In genomic region chr19:31351212-31352193, GRCh38 we compare ENCODE assay signal across 8 cellular contexts. TPM values are rescaled to one million over a fixed set of nuclear protein-coding genes. Genes with fewer than 3 reads are reported as not detected.
DNase-seq lines count a peak whose midpoint lies in the region; ATAC-seq and TF ChIP-seq lines count a peak whose summit lies in the region.

No MANE protein-coding gene starts in this region.

- H3K4me1 ChIP-seq in left ventricle myocardium inferior (peaks cover 52% of the 10 kb centered on the region), psoas muscle (peaks cover 9% of the 10 kb centered on the region)

- H3K27me3 Mint-ChIP-seq in activated CD4-positive, alpha-beta T cell treated with anti-CD3 and anti-CD28 coated beads for 36 hours: peaks cover 65% of the 10 kb centered on the region
- peaks cover 68% of the 10 kb centered on the region for H3K27me3 Mint-ChIP-seq in activated T-cell treated with anti-CD3 and anti-CD28 coated beads, Interleukin-2, amount 50 U/mL, for 4 hours (ENCODE audit: low read depth)

- peaks cover 44% of the 10 kb centered on the region for H3K4me1 Mint-ChIP-seq in activated CD4-positive, alpha-beta T cell treated with anti-CD3 and anti-CD28 coated beads for 36 hours
- peaks cover 52% of the 10 kb centered on the region for H3K4me1 Mint-ChIP-seq in activated T-cell treated with anti-CD3 and anti-CD28 coated beads, Interleukin-2, amount 50 U/mL, for 4 hours (ENCODE audit: low read depth)

- H3K9me3 Mint-ChIP-seq in activated CD4-positive, alpha-beta T cell treated with anti-CD3 and anti-CD28 coated beads for 36 hours (ENCODE audit: low read depth): no peaks in the 10 kb centered on the region
- H3K9me3 Mint-ChIP-seq in activated T-cell treated with anti-CD3 and anti-CD28 coated beads, Interleukin-2, amount 50 U/mL, for 4 hours: no peaks in the 10 kb centered on the region

- POLR2A ChIA-PET in activated CD4-positive, alpha-beta T cell treated with anti-CD3 and anti-CD28 coated beads for 36 hours (lab: Charles Lee): no interaction called here

- TF ChIP-seq CTCF in left ventricle myocardium inferior (IDR thresholded peaks at IDR 0.05; ENCODE audit: borderline replicate concordance) (no peak), psoas muscle (IDR thresholded peaks at IDR 0.05) (no peak)

- no peaks in the 10 kb centered on the region for H3K9me3 ChIP-seq in left ventricle myocardium inferior (replicated peaks)
- H3K9me3 ChIP-seq in psoas muscle: no peaks in the 10 kb centered on the region

- H3K27me3 ChIP-seq in left ventricle myocardium inferior (ENCODE audit: low read depth) (peaks cover 67% of the 10 kb centered on the region), psoas muscle (ENCODE audit: insufficient read depth in 3 of 3, low read length in 2 of 3) (peaks cover 0 to 76% (median 37%) of the 10 kb centered on the region in 3 donors)

- no peaks in the 10 kb centered on the region for H3K36me3 ChIP-seq in left ventricle myocardium inferior
- no peaks in the 10 kb centered on the region for H3K36me3 ChIP-seq in psoas muscle (ENCODE audit: insufficient read depth in 1 of 2, low read depth in 1 of 2)

- peak overlapping the region; percentile 80 for H3K4me3 Mint-ChIP-seq in activated CD4-positive, alpha-beta T cell treated with anti-CD3 and anti-CD28 coated beads for 36 hours
- H3K4me3 Mint-ChIP-seq in activated T-cell treated with anti-CD3 and anti-CD28 coated beads, Interleukin-2, amount 50 U/mL, for 4 hours: peak overlapping the region; percentile 91

- ATAC-seq in activated CD4-positive, alpha-beta T cell treated with anti-CD3 and anti-CD28 coated beads for 36 hours: no peak
- ATAC-seq in activated T-cell treated with anti-CD3 and anti-CD28 coated beads, Interleukin-2, amount 50 U/mL, for 4 hours: no peak
- ATAC-seq in psoas muscle (peak in 3 of 4 donors; percentile 25 to 35 (median 26)), GM19463 (IDR thresholded peaks at IDR 0.05; ENCODE audit: unreplicated experiment) (no peak)

- intact Hi-C loops in activated CD4-positive, alpha-beta T cell treated with anti-CD3 and anti-CD28 coated beads for 36 hours (cut with DNase I, micrococcal nuclease): loop anchor here (2.0 to 10.0 kb wide), 4 partner anchors 137 to 1824 kb away; partner anchors contain the start of gene VSTM2B (in 1 of the 2)
- intact Hi-C loops in left ventricle myocardium inferior (cut with micrococcal nuclease): no loop called here
- intact Hi-C loops in psoas muscle (cut with DNase I): loop anchor here in 1 of 2 donors (10.0 kb wide), 1 partner anchor 667 kb away; no protein-coding TSS in a partner anchor

- H3K27ac ChIP-seq in left ventricle myocardium inferior (replicated peaks): peak overlapping the region; percentile 96
- peak overlapping the region; percentile 30 for H3K27ac ChIP-seq in psoas muscle

- H3K36me3 Mint-ChIP-seq in activated CD4-positive, alpha-beta T cell treated with anti-CD3 and anti-CD28 coated beads for 36 hours (ENCODE audit: low read depth): no peaks in the 10 kb centered on the region
- H3K36me3 Mint-ChIP-seq in activated T-cell treated with anti-CD3 and anti-CD28 coated beads, Interleukin-2, amount 50 U/mL, for 4 hours (ENCODE audit: insufficient read depth): no peaks in the 10 kb centered on the region

- H3K27ac Mint-ChIP-seq in activated CD4-positive, alpha-beta T cell treated with anti-CD3 and anti-CD28 coated beads for 36 hours: no peak overlapping the region

- WGBS in psoas muscle, 3 donors: 6 to 12% (median 6%) methylated on average over 65 to 99 of the region's 99 CpGs

- peak; percentile 38 for DNase-seq in activated CD4-positive, alpha-beta T cell treated with anti-CD3 and anti-CD28 coated beads for 36 hours
- no peak for DNase-seq in activated CD4-positive, alpha-beta T cell treated with anti-CD3 and anti-CD28 coated beads, Interleukin-2, amount 50 U/mL, for 1 hour
- DNase-seq in activated T-cell treated with anti-CD3 and anti-CD28 coated beads, Interleukin-2, amount 50 U/mL, for 4 hours: no peak
- DNase-seq in left ventricle myocardium inferior (peak; percentile 44), psoas muscle (peak in 1 of 2 donors; percentile 39), NCI-H524 (lab: John Stamatoyannopoulos, UW) (no peak), COLO668 (lab: John Stamatoyannopoulos, UW; ENCODE audit: unreplicated experiment) (no peak)

- CTCF ChIA-PET in activated CD4-positive, alpha-beta T cell treated with anti-CD3 and anti-CD28 coated beads for 36 hours (lab: Charles Lee): no interaction called here

- H3K4me3 ChIP-seq in left ventricle myocardium inferior: peak overlapping the region; percentile 96
- H3K4me3 ChIP-seq in psoas muscle: peak overlapping the region; percentile 80

RNA-seq across cellular contexts. Expression of gene TSHZ3, which starts 2.3 kb away (rescaled TPM):
- total RNA-seq in activated CD4-positive, alpha-beta T cell treated with anti-CD3 and anti-CD28 coated beads for 36 hours: 1 to 10 TPM in 1 of 2 experiments, under 1 TPM in 1; 0.85 to 1.6 TPM
- total RNA-seq in activated T-cell treated with anti-CD3 and anti-CD28 coated beads, Interleukin-2, amount 50 U/mL, for 4 hours: under 1 TPM; 0.25 to 0.95 (median 0.63) TPM
- total RNA-seq in left ventricle myocardium inferior: 2.9 TPM
- 1 to 10 TPM; 1.1 to 2.4 (median 2.3) TPM for total RNA-seq in psoas muscle
- 1 to 10 TPM in 1 of 3 donors, under 1 TPM in 2; 0.53 to 6.7 (median 0.65) TPM for polyA plus RNA-seq in psoas muscle

Comparison
In these comparisons a context has a peak if more than half of its experiments do, and no peak if none do; other contexts are left out.
1. DNase-seq: peak in activated CD4-positive, alpha-beta T cell treated with anti-CD3 and anti-CD28 coated beads for 36 hours (single experiment) and left ventricle myocardium inferior (single experiment); none in activated CD4-positive, alpha-beta T cell treated with anti-CD3 and anti-CD28 coated beads, Interleukin-2, amount 50 U/mL, for 1 hour (single experiment), activated T-cell treated with anti-CD3 and anti-CD28 coated beads, Interleukin-2, amount 50 U/mL, for 4 hours (single experiment), NCI-H524 (0 of 2) and COLO668 (single experiment).
2. ATAC-seq: peak in psoas muscle (3 of 4); none in activated CD4-positive, alpha-beta T cell treated with anti-CD3 and anti-CD28 coated beads for 36 hours (single experiment), activated T-cell treated with anti-CD3 and anti-CD28 coated beads, Interleukin-2, amount 50 U/mL, for 4 hours (0 of 2) and GM19463 (single experiment).